In the genomic region with DNA sequence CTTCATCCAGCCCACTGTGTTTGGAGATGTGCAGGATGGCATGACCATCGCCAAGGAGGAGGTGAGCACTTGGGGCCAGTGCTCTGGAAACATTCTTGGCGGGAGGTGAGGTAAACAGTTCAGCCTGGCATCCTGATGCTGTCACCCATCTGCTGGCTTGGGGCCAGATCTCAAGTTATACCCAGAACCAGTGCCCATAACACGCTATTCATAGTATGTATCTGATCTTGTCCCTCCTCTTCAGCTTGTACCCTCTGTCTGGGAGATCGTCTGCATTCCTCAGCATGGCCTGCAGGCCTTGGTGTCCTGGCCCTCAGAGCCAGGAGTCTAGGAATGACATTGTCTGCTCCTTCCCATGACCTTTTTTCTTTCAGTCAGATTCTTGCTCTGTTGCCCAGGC, we compare ENCODE assay signal across 19 cellular contexts. TPM values are rescaled to one million over a fixed set of nuclear protein-coding genes. Genes with fewer than 3 reads are reported as not detected.
A peak's percentile ranks its signal among the peaks of the same experiment; 100 is the strongest.
DNase-seq lines count a peak whose midpoint lies in the region; ATAC-seq and TF ChIP-seq lines count a peak whose summit lies in the region.
"Had no signal": no experiment of that assay in that cellular context is flagged by ENCODE, and none has a peak within 500 bp of the region (broad histone marks: within the 10 kb centered on the region; RNA-seq: fewer than 3 reads in every experiment).

No MANE protein-coding gene starts in this region.

- H3K27me3 ChIP-seq in right atrium auricular region (no peaks in the 10 kb centered on the region), left ventricle myocardium inferior (ENCODE audit: low read depth) (no peaks in the 10 kb centered on the region), testis (no peaks in the 10 kb centered on the region), Karpas-422 (ENCODE audit: low read length) (no peaks in the 10 kb centered on the region)
- H3K27me3 ChIP-seq: Peyer's patch had no signal

- ATAC-seq in Right ventricle myocardium superior (ENCODE audit: poor library complexity): peak; percentile 71
- peak; percentile 19 for ATAC-seq in left lobe of liver

- TF ChIP-seq CTCF in right atrium auricular region (IDR thresholded peaks at IDR 0.05): no peak
- no peak for TF ChIP-seq CTCF in left ventricle myocardium inferior (IDR thresholded peaks at IDR 0.05; ENCODE audit: borderline replicate concordance)
- TF ChIP-seq CTCF in testis (IDR thresholded peaks at IDR 0.05): no peak

- 35 to 77% methylated on average over 4 of the region's 4 CpGs for WGBS in testis, 2 donors

- H3K4me1 ChIP-seq in right atrium auricular region: peaks cover 0 to 9% of the 10 kb centered on the region in 2 donors
- no peaks in the 10 kb centered on the region for H3K4me1 ChIP-seq in left ventricle myocardium inferior
- H3K4me1 ChIP-seq in testis: no peaks in the 10 kb centered on the region
- H3K4me1 ChIP-seq in Karpas-422 (ENCODE audit: low read length): peaks cover 11% of the 10 kb centered on the region
- H3K4me1 ChIP-seq: Peyer's patch had no signal

- H4K20me1 ChIP-seq in Karpas-422 (ENCODE audit: insufficient read depth, low read depth, low read length): no peaks in the 10 kb centered on the region

- no peak for TF ChIP-seq POLR2A in testis (IDR thresholded peaks at IDR 0.05)

- H3K36me3 ChIP-seq in right atrium auricular region (peaks cover 79% of the 10 kb centered on the region), left ventricle myocardium inferior (peaks cover 98% of the 10 kb centered on the region), testis (ENCODE audit: low read depth, missing control alignments) (no peaks in the 10 kb centered on the region), Karpas-422 (ENCODE audit: insufficient read depth, low read length) (peaks cover 38% of the 10 kb centered on the region)

- intact Hi-C loops in Right ventricle myocardium superior (cut with DNase I) (no loop called here), left ventricle myocardium inferior (cut with micrococcal nuclease) (no loop called here), testis (cut with DNase I; ENCODE audit: low total_unique reads) (no loop called here)

- no peaks in the 10 kb centered on the region for H3K9me2 ChIP-seq in Karpas-422 (replicated peaks; ENCODE audit: insufficient read depth, low read length)

- H3K4me3 ChIP-seq in right atrium auricular region (no peak overlapping the region), left ventricle myocardium inferior (no peak overlapping the region), testis (no peak overlapping the region), Karpas-422 (ENCODE audit: low read length) (no peak overlapping the region)
- H3K4me3 ChIP-seq: Peyer's patch had no signal

- H2AFZ ChIP-seq in Karpas-422 (ENCODE audit: low read length): no peak overlapping the region

- H3K4me2 ChIP-seq in Karpas-422 (ENCODE audit: low read depth, low read length, poor library complexity, severe bottlenecking): no peak overlapping the region
- H3K4me2 ChIP-seq: KMS-11 had no signal

- H3K9ac ChIP-seq in Karpas-422 (ENCODE audit: low read length): no peak overlapping the region
- H3K9ac ChIP-seq: KMS-11 had no signal

- DNase-seq in Right ventricle myocardium superior: no peak
- DNase-seq in right atrium auricular region (ENCODE audit: low spot score): no peak
- DNase-seq in left ventricle myocardium inferior: no peak
- DNase-seq in left lobe of liver (ENCODE audit: low spot score): no peak
- peak; percentile 41 for DNase-seq in testis
- DNase-seq in stimulated activated naive CD4-positive, alpha-beta T cell treated with Interleukin-2 at 50 U/mL for 16 hours (lab: John Stamatoyannopoulos, UW): no peak
- no peak for DNase-seq in Karpas-422
- no peak for DNase-seq in central memory CD4-positive, alpha-beta T cell
- DNase-seq: DMS79, GOT3, HCEC 1CT, NCI-H1105, NCI-H146, NCI-H2029, NCI-H345, NCI-H524, NCI-H774, Peyer's patch had no signal

- no peaks in the 10 kb centered on the region for H3K9me3 ChIP-seq in right atrium auricular region
- H3K9me3 ChIP-seq in left ventricle myocardium inferior (replicated peaks): no peaks in the 10 kb centered on the region
- no peaks in the 10 kb centered on the region for H3K9me3 ChIP-seq in testis
- no peaks in the 10 kb centered on the region for H3K9me3 ChIP-seq in Karpas-422 (ENCODE audit: low read length)
- H3K9me3 ChIP-seq: Peyer's patch had no signal

- no peaks in the 10 kb centered on the region for H3K79me2 ChIP-seq in Karpas-422 (ENCODE audit: low read length)

- H3K27ac ChIP-seq in right atrium auricular region: peak overlapping the region in 1 of 2 donors; percentile 63
- H3K27ac ChIP-seq in left ventricle myocardium inferior (replicated peaks): peak overlapping the region; percentile 55
- no peak overlapping the region for H3K27ac ChIP-seq in testis
- H3K27ac ChIP-seq in Karpas-422 (ENCODE audit: low read length): no peak overlapping the region
- H3K27ac ChIP-seq: KMS-11, Peyer's patch had no signal

RNA-seq across cellular contexts. Expression of gene ALDH2, which starts 31.4 kb away (rescaled TPM):
- total RNA-seq in Right ventricle myocardium superior (459 TPM), right atrium auricular region (100 to 1,000 TPM; 157 to 158 TPM), left ventricle myocardium inferior (381 TPM), left lobe of liver (1,121 TPM), testis (10 to 100 TPM; 58.4 to 76.6 TPM)
- polyA plus RNA-seq in testis (ENCODE audit: insufficient read depth, low read depth, low replicate concordance): 96.4 TPM
- total RNA-seq in Karpas-422 (2014; rRNA removed; shearing (Covaris generic); ENCODE audit: low replicate concordance): 69.0 and 145 TPM in 2 replicates

RNA-seq across cellular contexts. Expression of gene MAPKAPK5, which starts 43.8 kb away (rescaled TPM):
- total RNA-seq in Right ventricle myocardium superior (25.5 TPM), right atrium auricular region (10 to 100 TPM; 30.9 to 42.5 TPM), left ventricle myocardium inferior (26.2 TPM), left lobe of liver (19.3 TPM), testis (10 to 100 TPM; 62.9 to 77.8 TPM)
- polyA plus RNA-seq in testis (ENCODE audit: insufficient read depth, low read depth, low replicate concordance): 35.6 TPM
- 52.4 and 63.4 TPM in 2 replicates for total RNA-seq in Karpas-422 (2014; rRNA removed; shearing (Covaris generic); ENCODE audit: low replicate concordance)
